ENCODE assay signal across 13 cellular contexts in the genomic region with DNA sequence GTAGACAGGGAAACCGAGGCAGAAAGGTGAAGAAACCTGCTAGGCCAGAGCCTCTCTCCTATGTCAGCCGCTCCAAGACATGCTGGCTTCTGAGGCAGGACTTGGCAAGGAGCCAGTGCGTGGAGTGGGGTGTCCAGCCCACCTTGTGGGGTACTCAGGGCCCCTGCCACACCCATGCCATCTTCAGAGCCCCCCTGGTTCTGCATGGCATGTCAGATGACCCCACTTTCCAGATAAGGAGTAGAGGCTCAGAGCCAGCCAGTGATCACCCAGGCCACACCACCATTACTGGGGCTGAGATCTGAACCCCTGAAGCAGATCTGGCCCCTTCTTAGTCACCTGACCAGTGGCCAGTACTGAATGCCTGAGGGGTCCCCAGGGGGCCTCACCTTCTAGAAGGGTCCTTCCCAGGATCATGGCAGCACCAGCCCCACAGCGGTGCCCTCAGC. TPM values are rescaled to one million over a fixed set of nuclear protein-coding genes. Genes with fewer than 3 reads are reported as not detected.
DNase-seq lines count a peak whose midpoint lies in the region; ATAC-seq, FAIRE-seq and TF ChIP-seq lines count a peak whose summit lies in the region.
"Had no signal": no experiment of that assay in that cellular context is flagged by ENCODE, and none has a peak within 500 bp of the region (broad histone marks: within the 10 kb centered on the region; RNA-seq: fewer than 3 reads in every experiment).

No MANE protein-coding gene starts in this region.

- H3K79me1 ChIP-seq in neuronal stem cell (ENCODE audit: low read depth, low read length) = peaks cover 5% of the 10 kb centered on the region

- H3K14ac ChIP-seq in neuronal stem cell (ENCODE audit: low read length) = no peak overlapping the region

- no peak for ATAC-seq in HG03460 (IDR thresholded peaks at IDR 0.05; ENCODE audit: unreplicated experiment)

- H3K4me3 Mint-ChIP-seq in endodermal cell = no peak overlapping the region
- H3K4me3 Mint-ChIP-seq: CD4-positive, alpha-beta T cell; nephron had no signal

- H4K91ac ChIP-seq in neuronal stem cell (ENCODE audit: low read depth, low read length, poor library complexity) = no peak overlapping the region

- H3K4me2 ChIP-seq in neuronal stem cell (ENCODE audit: insufficient read depth, low read length, poor library complexity, severe bottlenecking) = no peak overlapping the region

- no peak overlapping the region for H3K9ac ChIP-seq in endodermal cell (ENCODE audit: extremely low read depth, low read length, poor library complexity, severe bottlenecking)
- H3K9ac ChIP-seq in neuronal stem cell (ENCODE audit: low read depth, low read length, poor library complexity) = no peak overlapping the region

- H2BK12ac ChIP-seq in neuronal stem cell (ENCODE audit: low read length) = no peak overlapping the region

- H4K8ac ChIP-seq in neuronal stem cell (ENCODE audit: low read depth, low read length) = no peak overlapping the region

- H3K18ac ChIP-seq in neuronal stem cell (ENCODE audit: low read length) = no peak overlapping the region

- H3K9me3 Mint-ChIP-seq in endodermal cell = no peaks in the 10 kb centered on the region
- H3K9me3 Mint-ChIP-seq: CD4-positive, alpha-beta T cell; nephron had no signal

- H3K9me3 ChIP-seq in endodermal cell (ENCODE audit: control insufficient read depth, low read length) = no peaks in the 10 kb centered on the region
- no peaks in the 10 kb centered on the region for H3K9me3 ChIP-seq in neuronal stem cell (replicated peaks in 1 of 2; ENCODE audit: control insufficient read depth in 2 of 2, insufficient read depth in 1 of 2, low read depth in 1 of 2, low read length in 2 of 2)
- H3K9me3 ChIP-seq in SJCRH30 (replicated peaks) = no peaks in the 10 kb centered on the region

- 93 to 100% methylated on average over 2 to 4 of the region's 4 CpGs for WGBS in endodermal cell (ENCODE audit: insufficient coverage in 1 of 2, insufficient read length in 1 of 2), 2 experiments
- WGBS in neuronal stem cell (ENCODE audit: extremely low coverage in 2 of 2, insufficient read length in 2 of 2, insufficient replicate concordance in 1 of 2), 2 donors = no CpG with 5 or more reads among the region's 4 CpGs

- H3K27me3 ChIP-seq in endodermal cell (ENCODE audit: control insufficient read depth, insufficient read depth, low read length, poor library complexity, severe bottlenecking) (peaks cover 2% of the 10 kb centered on the region), neuronal stem cell (ENCODE audit: control insufficient read depth in 3 of 3, insufficient read depth in 3 of 3, low read depth in 1 of 3, low read length in 3 of 3) (peaks cover 0 to 49% (median 3%) of the 10 kb centered on the region in 3 experiments), SJCRH30 (no peaks in the 10 kb centered on the region)

- H3K27ac Mint-ChIP-seq in endodermal cell = no peak overlapping the region
- H3K27ac Mint-ChIP-seq: CD4-positive, alpha-beta T cell; nephron had no signal

- peaks cover 1% of the 10 kb centered on the region for H3K27me3 Mint-ChIP-seq in endodermal cell (ENCODE audit: insufficient read depth)
- H3K27me3 Mint-ChIP-seq: CD4-positive, alpha-beta T cell had no signal

- no peak overlapping the region for H3K4me3 ChIP-seq in endodermal cell (ENCODE audit: low read length)
- no peak overlapping the region for H3K4me3 ChIP-seq in neuronal stem cell (ENCODE audit: low read length in 2 of 2)
- no peak overlapping the region for H3K4me3 ChIP-seq in SJCRH30
- H3K4me3 ChIP-seq: GM12878 had no signal

- no peaks in the 10 kb centered on the region for H3K36me3 Mint-ChIP-seq in endodermal cell (ENCODE audit: low read depth)

- H3K36me3 ChIP-seq in endodermal cell (ENCODE audit: control insufficient read depth, insufficient read depth, low read length) (no peaks in the 10 kb centered on the region), neuronal stem cell (replicated peaks in 1 of 2; ENCODE audit: control insufficient read depth in 2 of 2, insufficient read depth in 2 of 2, low read length in 2 of 2) (no peaks in the 10 kb centered on the region), SJCRH30 (no peaks in the 10 kb centered on the region)

- H2BK15ac ChIP-seq in neuronal stem cell (ENCODE audit: low read length) = peak overlapping the region; percentile 81

- no peak overlapping the region for H3K4ac ChIP-seq in neuronal stem cell (ENCODE audit: low read length)

- H2BK120ac ChIP-seq in neuronal stem cell (ENCODE audit: low read depth, low read length) = no peak overlapping the region

- peak; percentile 1 for DNase-seq in stimulated activated CD4-positive, alpha-beta T cell treated with anti-CD3 and anti-CD28 coated beads, Interleukin-15, amount 100 ng/mL, for 24 hours
- no peak for DNase-seq in stimulated activated CD4-positive, alpha-beta T cell treated with anti-CD3 and anti-CD28 coated beads, Interleukin-12 subunit alpha, Interleukin-12 subunit beta, amount 100 ng/mL, for 4 hours
- peak; percentile 10 for DNase-seq in endodermal cell
- DNase-seq in neuronal stem cell (ENCODE audit: low spot score) = no peak
- no peak for DNase-seq in HT-29 (ENCODE audit: low spot score)
- no peak for DNase-seq in SJCRH30
- DNase-seq in H54 (ENCODE audit: insufficient read length, low spot score) = no peak
- DNase-seq: dermis blood vessel endothelial cell, hippocampal formation had no signal

- H3K4me1 ChIP-seq in endodermal cell (ENCODE audit: control insufficient read depth, insufficient read depth, low read length) (no peaks in the 10 kb centered on the region), neuronal stem cell (ENCODE audit: control insufficient read depth in 2 of 2, insufficient read depth in 1 of 2, low read depth in 1 of 2, low read length in 2 of 2) (peaks cover 3 to 8% of the 10 kb centered on the region in 2 donors), SJCRH30 (peaks cover 22% of the 10 kb centered on the region)

- FAIRE-seq in H54 (lab: Jason Lieb, UNC) = no peak
- FAIRE-seq: GM12878 had no signal

- H3K4me1 Mint-ChIP-seq in endodermal cell = no peaks in the 10 kb centered on the region
- H3K4me1 Mint-ChIP-seq: nephron had no signal

- H2BK5ac ChIP-seq in neuronal stem cell (ENCODE audit: low read length) = no peak overlapping the region

- TF ChIP-seq CTCF in endodermal cell (conservative IDR thresholded peaks at IDR 0.05) = no peak

- TF ChIP-seq POLR2A in H54 (IDR thresholded peaks at IDR 0.05; ENCODE audit: low read depth, low read length) = no peak

- H2AFZ ChIP-seq in neuronal stem cell (ENCODE audit: low read length) = no peak overlapping the region

- no peak overlapping the region for H3K23ac ChIP-seq in neuronal stem cell (ENCODE audit: low read depth, low read length, poor library complexity)

- H3K27ac ChIP-seq in endodermal cell (ENCODE audit: low read depth, low read length) (no peak overlapping the region), neuronal stem cell (replicated peaks; ENCODE audit: low read length) (no peak overlapping the region), SJCRH30 (no peak overlapping the region)

- H2AK5ac ChIP-seq in neuronal stem cell (ENCODE audit: low read depth, low read length) = no peak overlapping the region

RNA-seq across cellular contexts. Expression of a gene that starts 14.7 kb away (rescaled TPM):
- not detected for total RNA-seq in endodermal cell
- polyA plus RNA-seq in endodermal cell (2013, experiment 1 of 2) = not detected
- not detected for polyA plus RNA-seq in endodermal cell (2013, experiment 2 of 2)
- not detected for polyA plus RNA-seq in neuronal stem cell (2013, experiment 1 of 2)
- not detected for polyA plus RNA-seq in neuronal stem cell (2013, experiment 2 of 2)
- not detected in 2 replicates for total RNA-seq in HT-29 (2014; rRNA removed; shearing (Covaris generic))
- 0.15 and 0.26 TPM in 2 replicates for total RNA-seq in SJCRH30 (2014; rRNA removed; shearing (Covaris generic))
- total RNA-seq: CD4-positive, alpha-beta T cell; dermis blood vessel endothelial cell; GM12878 had no signal
- polyA plus RNA-seq: GM12878 had no signal

RNA-seq across cellular contexts. Expression of a gene that starts 24.9 kb away (rescaled TPM):
- total RNA-seq in endodermal cell = under 1 TPM in 1 of 2 donors, not detected in 1; 0.31 TPM
- polyA plus RNA-seq in endodermal cell (2013, experiment 1 of 2) = not detected
- polyA plus RNA-seq in endodermal cell (2013, experiment 2 of 2) = not detected
- not detected for polyA plus RNA-seq in neuronal stem cell (2013, experiment 1 of 2)
- polyA plus RNA-seq in neuronal stem cell (2013, experiment 2 of 2) = not detected
- 20.7 and 24.5 TPM in 2 replicates for total RNA-seq in HT-29 (2014; rRNA removed; shearing (Covaris generic))
- 0.66 and 1.0 TPM in 2 replicates for total RNA-seq in SJCRH30 (2014; rRNA removed; shearing (Covaris generic))
- total RNA-seq: CD4-positive, alpha-beta T cell; dermis blood vessel endothelial cell; GM12878 had no signal

RNA-seq across cellular contexts. Expression of a gene that starts 52.2 kb away (rescaled TPM):
- total RNA-seq in endodermal cell = under 1 TPM in 1 of 2 donors, not detected in 1; 0.31 TPM
- polyA plus RNA-seq in endodermal cell (2013, experiment 1 of 2) = not detected
- polyA plus RNA-seq in endodermal cell (2013, experiment 2 of 2) = not detected
- polyA plus RNA-seq in neuronal stem cell (2013, experiment 1 of 2) = not detected
- not detected for polyA plus RNA-seq in neuronal stem cell (2013, experiment 2 of 2)
- 1.6 and 3.0 TPM in 2 replicates for total RNA-seq in HT-29 (2014; rRNA removed; shearing (Covaris generic))
- total RNA-seq in SJCRH30 (2014; rRNA removed; shearing (Covaris generic)) = 1.3 and 1.7 TPM in 2 replicates
- total RNA-seq: CD4-positive, alpha-beta T cell; dermis blood vessel endothelial cell had no signal
- polyA plus RNA-seq: GM12878 had no signal

Comparison
In these comparisons a context has a peak if more than half of its experiments do, and no peak if none do; other contexts are left out.
1. DNase-seq: peak in stimulated activated CD4-positive, alpha-beta T cell treated with anti-CD3 and anti-CD28 coated beads, Interleukin-15, amount 100 ng/mL, for 24 hours (single experiment) and endodermal cell (single experiment); none in stimulated activated CD4-positive, alpha-beta T cell treated with anti-CD3 and anti-CD28 coated beads, Interleukin-12 subunit alpha, Interleukin-12 subunit beta, amount 100 ng/mL, for 4 hours (single experiment), neuronal stem cell (single experiment), HT-29 (single experiment), SJCRH30 (0 of 2) and H54 (single experiment).
2. RNA of a gene that starts 24.9 kb away (total RNA-seq): 20.7 to 24.5 TPM in HT-29; 0.66 to 1.0 TPM in SJCRH30 and 0.31 TPM in endodermal cell; every median in the first group is over 10 times any median in the second.